10 cellular contexts compared by ENCODE assay signal in the genomic region with DNA sequence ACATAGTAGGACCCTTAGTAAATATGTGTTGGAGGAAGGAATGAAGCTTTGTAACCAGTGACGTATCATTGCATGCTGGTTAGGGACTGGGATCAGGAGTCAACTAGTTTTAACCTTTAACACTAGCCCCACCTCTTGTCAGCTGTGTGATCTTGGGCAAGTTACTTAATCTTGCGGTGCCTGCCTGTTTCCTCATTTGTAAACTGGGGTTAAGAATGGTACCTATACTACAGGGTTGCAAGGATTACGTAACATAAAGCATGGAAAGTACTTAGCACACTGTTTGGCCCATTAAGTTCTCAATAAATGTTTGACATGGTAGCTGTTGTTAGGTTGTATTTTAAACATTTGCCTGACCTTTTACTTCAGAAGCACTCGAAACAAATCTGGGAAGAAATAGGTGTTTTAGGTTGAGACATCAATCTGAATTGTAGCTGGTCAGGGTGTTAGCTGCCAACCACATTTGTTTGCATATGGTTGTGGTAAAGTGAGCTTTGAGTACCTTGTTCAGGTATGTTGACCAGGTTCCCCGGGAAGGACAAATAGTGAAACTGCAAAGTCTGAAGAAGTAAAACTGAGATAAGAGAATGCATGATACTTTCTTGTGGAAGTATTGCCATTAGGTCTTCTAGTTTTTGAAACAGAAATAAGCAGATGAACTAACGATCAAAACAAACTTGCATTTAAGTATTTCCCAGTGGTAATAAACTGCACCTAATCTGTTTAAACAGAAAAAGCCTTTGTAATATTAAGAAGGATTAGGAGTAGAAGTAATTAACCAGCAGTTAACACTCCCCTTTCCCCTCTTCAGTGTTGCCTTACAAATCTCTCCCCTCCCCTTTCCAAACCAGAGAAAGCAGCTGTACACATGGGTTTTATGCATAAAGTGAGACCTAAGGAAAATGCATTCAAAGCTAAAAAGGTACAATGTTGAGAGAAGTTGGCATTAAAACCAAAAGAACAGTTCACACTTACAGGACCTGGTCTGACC. TPM values are rescaled to one million over a fixed set of nuclear protein-coding genes. Genes with fewer than 3 reads are reported as not detected.
DNase-seq lines count a peak whose midpoint lies in the region; ATAC-seq, FAIRE-seq and TF ChIP-seq lines count a peak whose summit lies in the region.
"Had no signal": no experiment of that assay in that cellular context is flagged by ENCODE, and none has a peak within 500 bp of the region (broad histone marks: within the 10 kb centered on the region; RNA-seq: fewer than 3 reads in every experiment).

No MANE protein-coding gene starts in this region.

- peaks cover 2% of the 10 kb centered on the region in 2 experiments for H4K20me1 ChIP-seq in H1 (replicated peaks in 1 of 2; ENCODE audit: control insufficient read depth in 1 of 2, insufficient read depth in 2 of 2, low read length in 2 of 2)

- H4K8ac ChIP-seq in H1 (ENCODE audit: extremely low read depth, insufficient read depth, low read length): no peak overlapping the region

- no peaks in the 10 kb centered on the region for H3K79me1 ChIP-seq in H1 (ENCODE audit: low read depth, low read length)

- no peak for TF ChIP-seq RAD21 in H1 (IDR thresholded peaks at IDR 0.05 in 1 of 2, conservative IDR thresholded peaks at IDR 0.05 in 1 of 2; ENCODE audit: low read depth in 2 of 2, low read length in 2 of 2)

- no peak overlapping the region for H2BK15ac ChIP-seq in H1 (ENCODE audit: low read length)

- H3K56ac ChIP-seq in H1 (replicated peaks; ENCODE audit: insufficient read length, low read depth, low read length): no peak overlapping the region

- TF ChIP-seq POLR2A in H1 (IDR thresholded peaks at IDR 0.05; ENCODE audit: control extremely low read depth in 1 of 2, low read depth in 2 of 2, low read length in 2 of 2): no peak

- no peak overlapping the region for H4K91ac ChIP-seq in H1 (replicated peaks; ENCODE audit: insufficient read length, low read length)

- no peak for DNase-seq in GM10248 (ENCODE audit: extremely low spot score)
- no peak for DNase-seq in H1 (ENCODE audit: low read depth in 1 of 2, low spot score in 2 of 2)
- DNase-seq in T1000 (lab: John Stamatoyannopoulos, UW): no peak
- no peak for DNase-seq in medulla oblongata (ENCODE audit: extremely low spot score)
- DNase-seq in activated naive CD4-positive, alpha-beta T cell treated with anti-CD3 and anti-CD28 coated beads, Interleukin-2, amount 50 U/mL, for 72 hours (ENCODE audit: low spot score in 2 of 2): no peak
- no peak for DNase-seq in HK-2 (ENCODE audit: unreplicated experiment)

- no peak for FAIRE-seq in H1 (lab: Jason Lieb, UNC)

- H3K4ac ChIP-seq in H1 (replicated peaks; ENCODE audit: insufficient read length, low read depth, low read length): no peak overlapping the region

- no peaks in the 10 kb centered on the region for H3K27me3 ChIP-seq in H1 (replicated peaks in 1 of 4; ENCODE audit: control insufficient read depth in 3 of 4, extremely low read depth in 1 of 4, insufficient read depth in 3 of 4, low read length in 3 of 4)

- no peak overlapping the region for H2BK5ac ChIP-seq in H1 (ENCODE audit: low read depth, low read length)

- H3K23me2 ChIP-seq in H1 (ENCODE audit: low read depth, low read length): no peaks in the 10 kb centered on the region

- no peak overlapping the region for H3K4me3 ChIP-seq in H1 (ENCODE audit: extremely low read depth in 1 of 4, insufficient read depth in 2 of 4, low read depth in 3 of 4, low read length in 4 of 4)

- no peak for TF ChIP-seq EP300 in H1 (IDR thresholded peaks at IDR 0.05; ENCODE audit: borderline replicate concordance in 1 of 2, low read depth in 2 of 2, low read length in 2 of 2)

- no peak overlapping the region for H3K14ac ChIP-seq in H1 (ENCODE audit: insufficient read length)

- ATAC-seq in GM21447 (IDR thresholded peaks at IDR 0.05; ENCODE audit: unreplicated experiment): peak; percentile 63
- ATAC-seq in HG03571 (IDR thresholded peaks at IDR 0.05; ENCODE audit: unreplicated experiment): peak; percentile 54
- ATAC-seq in activated naive CD4-positive, alpha-beta T cell treated with anti-CD3 and anti-CD28 coated beads, Interleukin-2, amount 50 U/mL, for 72 hours: no peak

- peaks cover 0 to 7% (median 5%) of the 10 kb centered on the region in 4 experiments; a peak in 3 of 7 replicates for H3K4me1 ChIP-seq in H1 (replicated peaks in 1 of 4; ENCODE audit: control insufficient read depth in 3 of 4, insufficient read depth in 4 of 4, low read length in 3 of 4)

- H3K27ac ChIP-seq in H1 (ENCODE audit: low read depth, low read length): no peak overlapping the region

- H3K79me2 ChIP-seq in H1 (ENCODE audit: control insufficient read depth in 1 of 2, insufficient read depth in 2 of 2, low read length in 2 of 2): peaks cover 0 to 14% of the 10 kb centered on the region in 2 experiments; a peak in 2 of 4 replicates

- H3K4me2 ChIP-seq in H1 (ENCODE audit: insufficient read depth in 1 of 2, low read depth in 2 of 2, low read length in 2 of 2): no peak overlapping the region

- H2BK20ac ChIP-seq in H1 (ENCODE audit: low read length): no peak overlapping the region

- no peak overlapping the region for H3K23ac ChIP-seq in H1 (ENCODE audit: insufficient read length)

- H2BK120ac ChIP-seq in H1 (replicated peaks; ENCODE audit: low read depth, low read length): no peak overlapping the region

- POLR2A ChIA-PET in GM10248 (lab: Yijun Ruan, JAX) (no interaction called here), H1 (lab: Charles Lee; ENCODE audit: partially characterized antibody) (interaction anchor here (0.6 to 1.7 kb wide), 2 partner anchors 15 to 26 kb away, joined by 3 to 5 read pairs; a partner anchor contains a TSS)

- H3K27ac Mint-ChIP-seq in activated naive CD4-positive, alpha-beta T cell treated with anti-CD3 and anti-CD28 coated beads, Interleukin-2, amount 50 U/mL, for 72 hours: no peak overlapping the region

- H3K9me3 ChIP-seq in H1 (ENCODE audit: insufficient read depth in 2 of 2, low read depth in 1 of 2, low read length in 1 of 2): no peaks in the 10 kb centered on the region

- H2AFZ ChIP-seq in H1 (ENCODE audit: low read length): no peak overlapping the region

- TF ChIP-seq CTCF in GM10248 (IDR thresholded peaks at IDR 0.05; ENCODE audit: control extremely low read depth, extremely low read depth, low read depth, missing control alignments) (peak; percentile 15), H1 (IDR thresholded peaks at IDR 0.05; ENCODE audit: control extremely low read depth in 1 of 3, insufficient read depth in 1 of 3, low read depth in 1 of 3, low read length in 3 of 3) (no peak)

- CTCF ChIA-PET in GM10248 (lab: Yijun Ruan, JAX): interaction anchor here (0.9 to 1.7 kb wide), 9 partner anchors 9 to 85 kb away, joined by 3 to 5 read pairs (median 3); a partner anchor contains a TSS
- CTCF ChIA-PET in H1 (lab: Charles Lee; ENCODE audit: partially characterized antibody): interaction anchor here (0.7 to 1.7 kb wide), 5 partner anchors 9 to 980 kb away, joined by 3 to 5 read pairs (median 3); no protein-coding TSS in a partner anchor

- peaks cover 2 to 43% of the 10 kb centered on the region in 2 donors for H3K36me3 Mint-ChIP-seq in activated naive CD4-positive, alpha-beta T cell treated with anti-CD3 and anti-CD28 coated beads, Interleukin-2, amount 50 U/mL, for 72 hours

- no peak overlapping the region for H4K5ac ChIP-seq in H1 (ENCODE audit: insufficient read length, low read depth, low read length)

- H3K9ac ChIP-seq in H1 (replicated peaks in 1 of 4; ENCODE audit: extremely low read depth in 1 of 4, low read depth in 3 of 4, low read length in 3 of 4): no peak overlapping the region

- 85% methylated on average over 6 of the region's 6 CpGs; no CpG with 5 or more reads in 1 of the 2 experiments for WGBS in H1 (ENCODE audit: extremely low coverage in 1 of 2, insufficient coverage in 1 of 2, insufficient read length in 1 of 2, insufficient replicate concordance in 2 of 2, low coverage in 1 of 2, low lambda C conversion rate in 2 of 2, missing lambda C conversion rate in 1 of 2), 2 experiments

- no peaks in the 10 kb centered on the region for H3K9me3 Mint-ChIP-seq in activated naive CD4-positive, alpha-beta T cell treated with anti-CD3 and anti-CD28 coated beads, Interleukin-2, amount 50 U/mL, for 72 hours

- H2AK5ac ChIP-seq in H1 (ENCODE audit: low read depth, low read length): no peak overlapping the region

- H2BK12ac ChIP-seq in H1 (ENCODE audit: low read depth, low read length): no peak overlapping the region

- no peaks in the 10 kb centered on the region for H3K36me3 ChIP-seq in H1 (ENCODE audit: control insufficient read depth in 2 of 4, insufficient read depth in 4 of 4, low read length in 3 of 4)

- no peak overlapping the region for H3K18ac ChIP-seq in H1 (ENCODE audit: extremely low read depth, low read length)

TF ChIP-seq in H1, 55 proteins besides CTCF, POLR2A, EP300 and RAD21:
- TF ChIP-seq CEBPB (IDR thresholded peaks at IDR 0.05; ENCODE audit: low read depth, low read length) (peak; percentile 72; the same call in 1 of the 2 replicates), GABPA (IDR thresholded peaks at IDR 0.05; ENCODE audit: borderline replicate concordance, insufficient read depth, low read length) (no peak)
TF ChIP-seq in H1: peak in this region for 1.

RNA-seq across cellular contexts. Expression of a gene that starts 25.8 kb away (rescaled TPM):
- total RNA-seq in H1 (2021; fragmentation: NEBNext Ultra II Directional; extraction: Animal tissue kit (Norgen Biotek cat#: 25700)): not detected in 2 replicates
- not detected in 2 replicates for polyA plus RNA-seq in H1 (2011; rRNA removed)
- polyA plus RNA-seq in H1 (2011; cell fraction: cytosol; rRNA removed): not detected
- polyA plus RNA-seq in H1 (2011; cell fraction: nucleus; rRNA removed): not detected
- polyA plus RNA-seq in H1 (2012, experiment 1 of 2): 2.2 to 4.2 TPM in 2 of 4 replicates, not detected in the others
- not detected for polyA plus RNA-seq in H1 (2012, experiment 2 of 2)
- not detected for polyA plus RNA-seq in H1 (2013, experiment 1 of 2)
- not detected for polyA plus RNA-seq in H1 (2013, experiment 2 of 2)
- polyA minus RNA-seq in H1 (2011; rRNA and poly(A)+ RNA removed): not detected in 2 replicates
- polyA minus RNA-seq in H1 (2011; cell fraction: cytosol; rRNA and poly(A)+ RNA removed): not detected
- 7.7 TPM for polyA minus RNA-seq in H1 (2011; cell fraction: nucleus; rRNA and poly(A)+ RNA removed)
- total RNA-seq in activated naive CD4-positive, alpha-beta T cell treated with anti-CD3 and anti-CD28 coated beads, Interleukin-2, amount 50 U/mL, for 72 hours: not detected
- total RNA-seq: pulmonary artery endothelial cell had no signal
- polyA plus RNA-seq: adipose tissue had no signal

Comparison
In these comparisons a context has a peak if more than half of its experiments do, and no peak if none do; other contexts are left out.
1. ATAC-seq: peak in GM21447 (single experiment) and HG03571 (single experiment); none in activated naive CD4-positive, alpha-beta T cell treated with anti-CD3 and anti-CD28 coated beads, Interleukin-2, amount 50 U/mL, for 72 hours (0 of 2).